Comparison of ENCODE assay signal across 9 cellular contexts in genomic region chr16:25108054-25108453, GRCh38. TPM values are rescaled to one million over a fixed set of nuclear protein-coding genes. Genes with fewer than 3 reads are reported as not detected.
DNase-seq lines count a peak whose midpoint lies in the region; ATAC-seq, FAIRE-seq and TF ChIP-seq lines count a peak whose summit lies in the region.
"Had no signal": no experiment of that assay in that cellular context is flagged by ENCODE, and none has a peak within 500 bp of the region (broad histone marks: within the 10 kb centered on the region; RNA-seq: fewer than 3 reads in every experiment).

No MANE protein-coding gene starts in this region.

- H3K27ac Mint-ChIP-seq in stimulated activated effector memory CD8-positive, alpha-beta T cell treated with anti-CD3 and anti-CD28 coated beads, Interleukin-12 subunit alpha, Interleukin-12 subunit beta, amount 100 ng/mL, for 72 hours: peak overlapping the region; percentile 95

- H3K9me2 ChIP-seq in SK-N-SH: no peaks in the 10 kb centered on the region

- WGBS in SK-N-SH (ENCODE audit: low lambda C conversion rate): no CpG with 5 or more reads among the region's 3 CpGs
- 40% methylated on average over 3 of the region's 3 CpGs for WGBS in K562 (ENCODE audit: insufficient coverage, low coverage, missing lambda C conversion rate)

- H3K27me3 ChIP-seq in SK-N-SH (ENCODE audit: insufficient read depth) (no peaks in the 10 kb centered on the region), K562 (ENCODE audit: control insufficient read depth in 2 of 2, insufficient read depth in 2 of 2, low read length in 2 of 2) (no peaks in the 10 kb centered on the region)

- H3K4me3 ChIP-seq in SK-N-SH (ENCODE audit: low read depth in 2 of 2, low read length in 1 of 2) (no peak overlapping the region), K562 (no peak overlapping the region)

- FAIRE-seq in K562 (lab: Jason Lieb, UNC): peak; percentile 58

- no peak overlapping the region for H3K9ac ChIP-seq in SK-N-SH
- H3K9ac ChIP-seq in K562 (ENCODE audit: insufficient read depth in 1 of 2, low read depth in 2 of 2, low read length in 2 of 2): no peak overlapping the region

- H3K79me2 ChIP-seq in SK-N-SH (ENCODE audit: insufficient read depth) (peaks cover 27% of the 10 kb centered on the region), K562 (ENCODE audit: control insufficient read depth, insufficient read depth, low read length) (peaks cover 31% of the 10 kb centered on the region)

- H3K9me3 ChIP-seq in SK-N-SH (no peaks in the 10 kb centered on the region), K562 (replicated peaks; ENCODE audit: control insufficient read depth, insufficient read depth, low read depth, low read length) (no peaks in the 10 kb centered on the region)

- in situ Hi-C loops in K562 (cut with MboI): loop anchor here (10.0 kb wide), 1 partner anchor 203 kb away; no protein-coding TSS in a partner anchor

- no peak; the same call in 1 of the 2 replicates for TF ChIP-seq CTCF in SK-N-SH (IDR thresholded peaks at IDR 0.05)
- peak; percentile 46 to 60 (median 53) for TF ChIP-seq CTCF in K562 (IDR thresholded peaks at IDR 0.05 in 2 of 3, conservative IDR thresholded peaks at IDR 0.05 in 1 of 3; ENCODE audit: insufficient read depth in 2 of 3, low read depth in 1 of 3, low read length in 3 of 3)

- POLR2A ChIA-PET in SK-N-SH (lab: Yijun Ruan, JAX): interaction anchor here (1.5 kb wide), 1 partner anchor 18 kb away, joined by 4 read pairs; no protein-coding TSS in a partner anchor
- POLR2A ChIA-PET in K562 (lab: Yijun Ruan, JAX): interaction anchor here (1.2 kb wide), 1 partner anchor 27 kb away, joined by 5 read pairs; no protein-coding TSS in a partner anchor

- peaks cover 22% of the 10 kb centered on the region for H3F3A ChIP-seq in SK-N-SH (replicated peaks; ENCODE audit: insufficient read depth)

- H3K4me2 ChIP-seq in SK-N-SH (no peak overlapping the region), K562 (ENCODE audit: insufficient read depth, low read length) (peak overlapping the region; percentile 92)

- peaks cover 21% of the 10 kb centered on the region for H3K36me3 Mint-ChIP-seq in stimulated activated effector memory CD8-positive, alpha-beta T cell treated with anti-CD3 and anti-CD28 coated beads, Interleukin-12 subunit alpha, Interleukin-12 subunit beta, amount 100 ng/mL, for 72 hours

- peak; percentile 27; the same call in 1 of the 2 replicates for TF ChIP-seq RAD21 in SK-N-SH (IDR thresholded peaks at IDR 0.05; ENCODE audit: low read length)
- peak in 1 of 2 experiments; percentile 54; a peak in 2 of 4 replicates for TF ChIP-seq RAD21 in K562 (CRISPR knock-in tag; conservative IDR thresholded peaks at IDR 0.05 in 1 of 2, IDR thresholded peaks at IDR 0.05 in 1 of 2)

- peak; percentile 33 for DNase-seq in SK-N-SH
- peak; percentile 30 for DNase-seq in SK-N-DZ (ENCODE audit: low spot score)
- DNase-seq in K562 (ENCODE audit: extremely low read depth in 1 of 4, low spot score in 3 of 4): peak in 3 of 4 experiments; percentile 27 to 75 (median 60)
- DNase-seq in stimulated activated effector memory CD8-positive, alpha-beta T cell treated with anti-CD3 and anti-CD28 coated beads, Interleukin-12 subunit alpha, Interleukin-12 subunit beta, amount 100 ng/mL, for 72 hours (ENCODE audit: low spot score in 2 of 2): no peak
- DNase-seq in T1000 (lab: John Stamatoyannopoulos, UW): no peak
- DNase-seq: KBM-7 had no signal

- H3K36me3 ChIP-seq in SK-N-SH (replicated peaks in 1 of 2; ENCODE audit: control insufficient read depth in 1 of 2, insufficient read depth in 2 of 2, low read length in 1 of 2): no peaks in the 10 kb centered on the region
- no peaks in the 10 kb centered on the region for H3K36me3 ChIP-seq in K562 (ENCODE audit: control insufficient read depth, insufficient read depth, low read length)

- CTCF ChIA-PET in SK-N-SH (lab: Yijun Ruan, JAX): interaction anchor here (0.7 to 2.1 kb wide), 9 partner anchors 17 to 349 kb away, joined by 3 to 7 read pairs (median 3); no protein-coding TSS in a partner anchor
- CTCF ChIA-PET in K562 (lab: Yijun Ruan, JAX; ENCODE audit: low intra/inter-chr PET ratio): no interaction called here

- no peak overlapping the region for H2AFZ ChIP-seq in SK-N-SH (ENCODE audit: low read depth)
- H2AFZ ChIP-seq in K562 (ENCODE audit: low read depth, low read length): peak overlapping the region; percentile 22; the same call in 1 of the 2 replicates

- H4K20me1 ChIP-seq in SK-N-SH (ENCODE audit: insufficient read depth) (no peaks in the 10 kb centered on the region), K562 (replicated peaks; ENCODE audit: control insufficient read depth, insufficient read depth, low read length) (no peaks in the 10 kb centered on the region)

- H3K4me1 Mint-ChIP-seq in stimulated activated effector memory CD8-positive, alpha-beta T cell treated with anti-CD3 and anti-CD28 coated beads, Interleukin-12 subunit alpha, Interleukin-12 subunit beta, amount 100 ng/mL, for 72 hours: peaks cover 44% of the 10 kb centered on the region

- no peaks in the 10 kb centered on the region for H3K9me1 ChIP-seq in K562 (ENCODE audit: control insufficient read depth, insufficient read depth, low read length)

- H3K27ac ChIP-seq in SK-N-SH (ENCODE audit: low read depth in 2 of 2, low read length in 1 of 2): no peak overlapping the region
- no peak overlapping the region; the same call in 2 of the 3 replicates for H3K27ac ChIP-seq in K562 (ENCODE audit: extremely low read depth, low read depth, low read length)

- no peaks in the 10 kb centered on the region for H3K9me3 Mint-ChIP-seq in stimulated activated effector memory CD8-positive, alpha-beta T cell treated with anti-CD3 and anti-CD28 coated beads, Interleukin-12 subunit alpha, Interleukin-12 subunit beta, amount 100 ng/mL, for 72 hours

- intact Hi-C loops in K562 (cut with micrococcal nuclease): loop anchor here (5.0 kb wide), 1 partner anchor 201 kb away; no protein-coding TSS in a partner anchor

- TF ChIP-seq EP300 in SK-N-SH (IDR thresholded peaks at IDR 0.05; ENCODE audit: borderline replicate concordance in 1 of 2, low read depth in 1 of 2, low read length in 1 of 2) (no peak), K562 (IDR thresholded peaks at IDR 0.05; ENCODE audit: low read length) (no peak)

- peak overlapping the region; percentile 88 for H3K4me3 Mint-ChIP-seq in stimulated activated effector memory CD8-positive, alpha-beta T cell treated with anti-CD3 and anti-CD28 coated beads, Interleukin-12 subunit alpha, Interleukin-12 subunit beta, amount 100 ng/mL, for 72 hours

- no peak for ATAC-seq in SK-N-SH treated with all-trans-retinoic acid at 6 μM for 48 hours
- ATAC-seq in K562: peak; percentile 10; the same call in 2 of the 3 replicates
- no peak for ATAC-seq in stimulated activated effector memory CD8-positive, alpha-beta T cell treated with anti-CD3 and anti-CD28 coated beads, Interleukin-12 subunit alpha, Interleukin-12 subunit beta, amount 100 ng/mL, for 72 hours
- no peak for ATAC-seq in GM21360 (IDR thresholded peaks at IDR 0.05; ENCODE audit: unreplicated experiment)
- ATAC-seq in GM19395 (IDR thresholded peaks at IDR 0.05; ENCODE audit: unreplicated experiment): no peak

- peaks cover 17 to 21% of the 10 kb centered on the region in 2 experiments for H3K4me1 ChIP-seq in SK-N-SH (ENCODE audit: control insufficient read depth in 1 of 2, insufficient read depth in 2 of 2, low read depth in 1 of 2, low read length in 1 of 2)
- peaks cover 17 to 26% of the 10 kb centered on the region in 2 experiments for H3K4me1 ChIP-seq in K562 (replicated peaks in 1 of 2; ENCODE audit: control insufficient read depth in 2 of 2, insufficient read depth in 2 of 2, low read length in 2 of 2)

- no peak for TF ChIP-seq POLR2A in K562 (conservative IDR thresholded peaks at IDR 0.05)

- no TSS peak for BruUV-seq in K562 (replicated peaks; lab: Mats Ljungman, UMichigan)

TF ChIP-seq in SK-N-SH, 30 proteins besides CTCF, POLR2A, EP300 and RAD21 (continues in another document):
- TF ChIP-seq NFIC (IDR thresholded peaks at IDR 0.05; ENCODE audit: borderline replicate concordance) (no peak), MXI1 (IDR thresholded peaks at IDR 0.05; ENCODE audit: low read depth, low read length) (no peak), GATA2 (CRISPR knock-in tag; IDR thresholded peaks at IDR 0.05) (no peak)

TF ChIP-seq in K562, 482 proteins besides CTCF, POLR2A, EP300 and RAD21 (continues in another document):
- TF ChIP-seq RAD51 (IDR thresholded peaks at IDR 0.05; ENCODE audit: borderline replicate concordance, low read depth) (peak; percentile 29; the same call in 1 of the 2 replicates), USF1 (CRISPR knock-in tag; IDR thresholded peaks at IDR 0.05) (peak; percentile 50; the same call in 1 of the 2 replicates), RBM17 (IDR thresholded peaks at IDR 0.05; ENCODE audit: borderline replicate concordance, low read depth, low read length) (no peak)

RNA-seq across cellular contexts. Expression of gene LCMT1, which starts 3.5 kb away (rescaled TPM):
- 27.7 and 29.8 TPM in 2 replicates for polyA plus RNA-seq in SK-N-SH (2012; rRNA removed)
- polyA plus RNA-seq in SK-N-SH (2012; cell fraction: cytosol; rRNA removed): 37.0 and 42.2 TPM in 2 replicates
- 24.5 and 24.9 TPM in 2 replicates for polyA plus RNA-seq in SK-N-SH (2012; cell fraction: nucleus; rRNA removed)
- 52.6 and 53.8 TPM in 2 replicates for polyA plus RNA-seq in SK-N-DZ (2014; cell fraction: cytosol; rRNA removed)
- polyA plus RNA-seq in SK-N-DZ (2014; cell fraction: nucleus; rRNA removed): 41.6 and 45.1 TPM in 2 replicates
- 33.7 and 47.4 TPM in 2 replicates for total RNA-seq in K562 (2011; cell fraction: chromatin; rRNA removed; ENCODE audit: low replicate concordance)
- total RNA-seq in K562 (2011; cell fraction: nucleolus; rRNA removed): 26.7 and 33.5 TPM in 2 replicates
- total RNA-seq in K562 (2011; cell fraction: nucleoplasm; rRNA removed): 36.5 and 39.2 TPM in 2 replicates
- 26.2 and 32.3 TPM in 2 replicates for total RNA-seq in K562 (2014; rRNA removed)
- 20.0 and 21.4 TPM in 2 replicates for total RNA-seq in K562 (2014; rRNA removed; fragmentation: Illumina TruSeq; extraction: Trizol)
- 20.8 and 21.7 TPM in 2 replicates for total RNA-seq in K562 (2015; rRNA removed; fragmentation: Illumina TruSeq; extraction: Trizol)
- 35.3 and 42.8 TPM in 2 replicates for total RNA-seq in K562 (2021)
- polyA plus RNA-seq in K562 (2011; rRNA removed): 29.6 and 31.2 TPM in 2 replicates
- 15.3 and 25.4 TPM in 2 replicates for polyA plus RNA-seq in K562 (2011; cell fraction: cytosol; rRNA removed)
- polyA plus RNA-seq in K562 (2011; cell fraction: nucleus; rRNA removed): 20.8 and 22.0 TPM in 2 replicates
- 41.7 and 44.4 TPM in 2 replicates for polyA plus RNA-seq in K562 (2012)
- 32.5 and 42.0 TPM in 2 replicates for polyA plus RNA-seq in K562 (2014; fragmentation: Illumina TruSeq; extraction: Trizol)
- polyA plus RNA-seq in K562 (2014; fragmentation: Nextera tagmentation; extraction: Ambion mirVana): 10 to 100 TPM; 34.2 to 42.8 TPM
- 22.3 and 22.9 TPM in 2 replicates for polyA plus RNA-seq in K562 (2014; rRNA removed)
- 49.2 and 53.4 TPM in 2 replicates for polyA minus RNA-seq in K562 (2011; rRNA and poly(A)+ RNA removed)
- polyA minus RNA-seq in K562 (2011; cell fraction: cytosol; rRNA and poly(A)+ RNA removed): 19.9 and 24.8 TPM in 2 replicates
- 11.2 and 25.0 TPM in 2 replicates for polyA minus RNA-seq in K562 (2011; cell fraction: nucleus; rRNA and poly(A)+ RNA removed)

Comparison
In these comparisons a context has a peak if more than half of its experiments do, and no peak if none do; other contexts are left out.
1. DNase-seq: peak in SK-N-SH (single experiment), SK-N-DZ (single experiment) and K562 (3 of 4); none in stimulated activated effector memory CD8-positive, alpha-beta T cell treated with anti-CD3 and anti-CD28 coated beads, Interleukin-12 subunit alpha, Interleukin-12 subunit beta, amount 100 ng/mL, for 72 hours (0 of 2) and T1000 (single experiment).
2. Of the 27 proteins assayed by ChIP-seq in both K562 and SK-N-SH: peak only in K562: CTCF, GATA2, MAX, NFIC, USF1 and USF2; only in SK-N-SH: none; in both: none; in neither: 20; mixed calls (peak in some experiments, not most) for 1.